Comparison of ENCODE assay signal across 1 cellular context in genomic region chr3:4711680-4711992, GRCh38.
TF ChIP-seq lines count a peak whose summit lies in the region.

No MANE protein-coding gene starts in this region.

TF ChIP-seq in GM23338, 12 proteins besides CTCF, POLR2A, EP300 and RAD21 (continued from another document):
- no peak for TF ChIP-seq ZNF462 (CRISPR knock-in tag; IDR thresholded peaks at IDR 0.05)
- TF ChIP-seq ZNF331 (CRISPR knock-in tag; IDR thresholded peaks at IDR 0.05; ENCODE audit: low read depth): no peak
- TF ChIP-seq POLR2AphosphoS5 (IDR thresholded peaks at IDR 0.05; ENCODE audit: low read depth): no peak
- no peak for TF ChIP-seq REST (IDR thresholded peaks at IDR 0.05; ENCODE audit: unreplicated experiment)
- no peak for TF ChIP-seq NANOG (IDR thresholded peaks at IDR 0.05; ENCODE audit: borderline replicate concordance)
TF ChIP-seq in GM23338: peak in this region for 0.
